ENCODE assay signal across 18 cellular contexts in genomic region chrX:45840411-45840950, GRCh38.
"Had no signal": no experiment of that assay in that cellular context is flagged by ENCODE, and none has a peak within 500 bp of the region (broad histone marks: within the 10 kb centered on the region; RNA-seq: fewer than 3 reads in every experiment).

No MANE protein-coding gene starts in this region.

- H3K79me2 ChIP-seq: parathyroid adenoma had no signal

- H3K4me3 Mint-ChIP-seq: activated naive CD4-positive, alpha-beta T cell treated with anti-CD3 and anti-CD28 coated beads for 36 hours; activated naive CD8-positive, alpha-beta T cell treated with anti-CD3 and anti-CD28 coated beads, Interleukin-2, amount 50 U/mL, for 24 hours; naive thymus-derived CD4-positive, alpha-beta T cell; T-cell had no signal

- H3K4me1 ChIP-seq: ascending aorta, parathyroid adenoma, tibial nerve had no signal

- H3K4me3 ChIP-seq: ascending aorta, lung, tibial nerve had no signal

- H3K27me3 Mint-ChIP-seq: activated naive CD8-positive, alpha-beta T cell treated with anti-CD3 and anti-CD28 coated beads, Interleukin-2, amount 50 U/mL, for 24 hours; naive thymus-derived CD4-positive, alpha-beta T cell; T-cell had no signal

- H3K9ac ChIP-seq: parathyroid adenoma had no signal

- DNase-seq: activated CD4-positive, alpha-beta T cell treated with anti-CD3 and anti-CD28 coated beads, Interleukin-2, amount 50 U/mL, for 48 hours; activated naive CD4-positive, alpha-beta T cell treated with anti-CD3 and anti-CD28 coated beads for 36 hours; activated naive CD8-positive, alpha-beta T cell treated with anti-CD3 and anti-CD28 coated beads, Interleukin-2, amount 50 U/mL, for 24 hours; dermis blood vessel endothelial cell; midbrain; naive thymus-derived CD4-positive, alpha-beta T cell; stimulated activated CD4-positive, alpha-beta T cell treated with anti-CD3 and anti-CD28 coated beads, Interleukin-15, amount 100 ng/mL, for 24 hours; stimulated activated CD4-positive, alpha-beta T cell treated with anti-CD3 and anti-CD28 coated beads, Interleukin-4, amount 100 ng/mL, for 1 hour; stimulated activated naive CD4-positive, alpha-beta T cell treated with Interleukin-2 at 50 U/mL for 16 hours; substantia nigra; T-cell; T-helper 9 cell had no signal

- H3K9me3 Mint-ChIP-seq: activated naive CD4-positive, alpha-beta T cell treated with anti-CD3 and anti-CD28 coated beads for 36 hours; activated naive CD8-positive, alpha-beta T cell treated with anti-CD3 and anti-CD28 coated beads, Interleukin-2, amount 50 U/mL, for 24 hours; activated T-helper 2 cell treated with anti-CD3 and anti-CD28 coated beads, Interferon-gamma antibody, Interleukin-2, Interleukin-4, amounts not matched to agents 10 μg/mL and 5 μg/mL and 100 μg/mL, durations not matched to agents 14 hours and 24 hours and 36 hours; T-cell had no signal

- H3K27ac ChIP-seq: ascending aorta, parathyroid adenoma, tibial nerve had no signal

- ATAC-seq: activated naive CD8-positive, alpha-beta T cell treated with anti-CD3 and anti-CD28 coated beads, Interleukin-2, amount 50 U/mL, for 24 hours; naive thymus-derived CD4-positive, alpha-beta T cell; T-cell had no signal

- H3K36me3 ChIP-seq: ascending aorta, tibial nerve had no signal

- H3K9me3 ChIP-seq: ascending aorta, tibial nerve had no signal

- H2AFZ ChIP-seq: parathyroid adenoma had no signal

- H3K27me3 ChIP-seq: ascending aorta, tibial nerve had no signal

- FAIRE-seq: bronchial epithelial cell had no signal

- H3K36me3 Mint-ChIP-seq: T-cell had no signal

- H3K27ac Mint-ChIP-seq: activated naive CD8-positive, alpha-beta T cell treated with anti-CD3 and anti-CD28 coated beads, Interleukin-2, amount 50 U/mL, for 24 hours; T-cell had no signal
